Comparison of ENCODE assay signal across 1 cellular context in the genomic region with DNA sequence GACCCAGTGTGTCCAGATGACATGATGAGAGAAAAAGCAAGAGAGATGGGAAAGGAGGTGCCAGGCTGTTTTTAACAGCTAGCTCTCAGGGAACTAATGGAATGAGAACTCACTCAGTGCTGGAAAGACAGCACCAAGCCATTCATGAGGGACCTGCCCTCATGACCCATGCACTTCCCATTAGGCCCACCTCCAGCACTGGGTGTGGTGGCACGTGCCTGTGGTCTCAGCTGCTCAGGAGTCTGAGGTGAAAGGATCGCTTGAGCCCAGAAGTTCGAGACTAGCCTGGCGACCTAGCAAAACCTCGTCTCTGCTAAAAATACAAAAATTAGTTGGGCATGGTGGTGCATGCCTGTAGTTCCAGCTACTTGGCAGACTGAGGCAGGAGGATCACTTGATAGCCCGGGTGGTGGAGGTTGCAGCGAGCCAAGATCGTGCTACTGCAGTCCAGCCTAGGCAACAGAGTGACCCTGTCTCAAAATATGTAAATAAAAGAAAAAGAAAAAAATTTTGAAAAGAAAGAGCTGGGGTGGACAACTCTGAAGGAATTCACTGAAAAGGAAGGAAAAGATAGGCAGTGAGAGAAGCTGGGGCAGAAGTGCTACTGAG.
TF ChIP-seq lines count a peak whose summit lies in the region.

No MANE protein-coding gene starts in this region.

TF ChIP-seq in H1, 55 proteins besides CTCF, POLR2A, EP300 and RAD21:
- TF ChIP-seq SAP30 (IDR thresholded peaks at IDR 0.05; ENCODE audit: insufficient read depth, insufficient replicate concordance, low read length) (no peak), RXRA (IDR thresholded peaks at IDR 0.05; ENCODE audit: insufficient read depth, low read depth, low read length) (no peak), POU5F1 (IDR thresholded peaks at IDR 0.05; ENCODE audit: low read depth, low read length) (no peak), TCF12 (IDR thresholded peaks at IDR 0.05; ENCODE audit: low read depth, low read length) (no peak), POLR2AphosphoS5 (IDR thresholded peaks at IDR 0.05; ENCODE audit: low read depth, low read length) (no peak), CBX8 (IDR thresholded peaks at IDR 0.05; ENCODE audit: borderline replicate concordance, low read depth, low read length) (no peak), NANOG (IDR thresholded peaks at IDR 0.05; ENCODE audit: insufficient read depth, low read depth, low read length, poor library complexity, severe bottlenecking) (no peak), JUND (IDR thresholded peaks at IDR 0.05; ENCODE audit: low read length) (no peak), ZNF274 (IDR thresholded peaks at IDR 0.05; ENCODE audit: borderline replicate concordance, extremely low read depth, low read length) (no peak), FOSL1 (IDR thresholded peaks at IDR 0.05; ENCODE audit: insufficient read depth, low read depth, low read length) (no peak)
- TF ChIP-seq, protein P1, sequence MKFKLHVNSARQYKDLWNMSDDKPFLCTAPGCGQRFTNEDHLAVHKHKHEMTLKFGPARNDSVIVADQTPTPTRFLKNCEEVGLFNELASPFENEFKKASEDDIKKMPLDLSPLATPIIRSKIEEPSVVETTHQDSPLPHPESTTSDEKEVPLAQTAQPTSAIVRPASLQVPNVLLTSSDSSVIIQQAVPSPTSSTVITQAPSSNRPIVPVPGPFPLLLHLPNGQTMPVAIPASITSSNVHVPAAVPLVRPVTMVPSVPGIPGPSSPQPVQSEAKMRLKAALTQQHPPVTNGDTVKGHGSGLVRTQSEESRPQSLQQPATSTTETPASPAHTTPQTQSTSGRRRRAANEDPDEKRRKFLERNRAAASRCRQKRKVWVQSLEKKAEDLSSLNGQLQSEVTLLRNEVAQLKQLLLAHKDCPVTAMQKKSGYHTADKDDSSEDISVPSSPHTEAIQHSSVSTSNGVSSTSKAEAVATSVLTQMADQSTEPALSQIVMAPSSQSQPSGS (IDR thresholded peaks at IDR 0.05; ENCODE audit: low read length) = no peak
